Comparison of ENCODE assay signal across 2 cellular contexts in genomic region chr4:90990298-90990697, GRCh38.
TF ChIP-seq lines count a peak whose summit lies in the region.

No MANE protein-coding gene starts in this region.

TF ChIP-seq in GM23338, 12 proteins besides CTCF, POLR2A, EP300 and RAD21 (continued from another document):
- TF ChIP-seq ZNF462 (CRISPR knock-in tag; IDR thresholded peaks at IDR 0.05) (no peak), EZH2 (IDR thresholded peaks at IDR 0.05; ENCODE audit: low read depth, unreplicated experiment) (no peak), REST (IDR thresholded peaks at IDR 0.05; ENCODE audit: unreplicated experiment) (no peak), ZNF114 (CRISPR knock-in tag; IDR thresholded peaks at IDR 0.05) (no peak), ZNF331 (CRISPR knock-in tag; IDR thresholded peaks at IDR 0.05; ENCODE audit: low read depth) (no peak), ETS1 (IDR thresholded peaks at IDR 0.05) (no peak), JUNB (IDR thresholded peaks at IDR 0.05; ENCODE audit: unreplicated experiment) (no peak), POLR2AphosphoS5 (IDR thresholded peaks at IDR 0.05; ENCODE audit: low read depth) (no peak)

TF ChIP-seq in SK-N-SH, 30 proteins besides CTCF, POLR2A, EP300 and RAD21 (continued from another document):
- TF ChIP-seq PBX3 (IDR thresholded peaks at IDR 0.05): no peak
- TF ChIP-seq GABPA (IDR thresholded peaks at IDR 0.05; ENCODE audit: low read depth): no peak
- peak; percentile 54; the same call in 1 of the 2 replicates for TF ChIP-seq RCOR1 (IDR thresholded peaks at IDR 0.05; ENCODE audit: low read length)
- TF ChIP-seq ELF1 (IDR thresholded peaks at IDR 0.05): no peak
- TF ChIP-seq USF1 (IDR thresholded peaks at IDR 0.05; ENCODE audit: borderline replicate concordance, low read depth): no peak
- 0 out of 2 replicates have a peak, but pooled peaks have one; percentile 49 for TF ChIP-seq FOXJ3 (CRISPR knock-in tag; IDR thresholded peaks at IDR 0.05)
